Comparison of ENCODE assay signal across 1 cellular context in genomic region chr17:15464211-15464610, GRCh38.
TF ChIP-seq lines count a peak whose summit lies in the region.

No MANE protein-coding gene starts in this region.

TF ChIP-seq in HepG2, 621 proteins besides CTCF, POLR2A, EP300 and RAD21 (continued from another document):
- TF ChIP-seq TFE3 (CRISPR knock-in tag; IDR thresholded peaks at IDR 0.05) (no peak), FOXP1 (IDR thresholded peaks at IDR 0.05) (no peak), FOXP1 (CRISPR knock-in tag; IDR thresholded peaks at IDR 0.05) (no peak), KDM1A (CRISPR knock-in tag; IDR thresholded peaks at IDR 0.05) (no peak), AGO2 (optimal IDR thresholded peaks at IDR 0.05; ENCODE audit: low read depth, low read length) (no peak), XBP1 (CRISPR knock-in tag; IDR thresholded peaks at IDR 0.05) (no peak)
